8 cellular contexts compared by ENCODE assay signal in genomic region chr4:105708376-105709080, GRCh38. TPM values are rescaled to one million over a fixed set of nuclear protein-coding genes. Genes with fewer than 3 reads are reported as not detected.
DNase-seq lines count a peak whose midpoint lies in the region; ATAC-seq and TF ChIP-seq lines count a peak whose summit lies in the region.

Gene GSTCD (plus strand): TSS chr4:105708784. CDS start chr4:105717614, 8,830 bp downstream.
Gene INTS12 (minus strand): TSS chr4:105708689. CDS start chr4:105700005, 8,684 bp downstream.

- H3K4me3 Mint-ChIP-seq in effector memory CD8-positive, alpha-beta T cell = peak within 1 kb of the TSS; percentile 94 to 96

- peak within 1 kb of the TSS; percentile 94 to 97 for H3K27ac Mint-ChIP-seq in effector memory CD8-positive, alpha-beta T cell

- H3K36me3 Mint-ChIP-seq in effector memory CD8-positive, alpha-beta T cell (ENCODE audit: insufficient read depth) = peaks cover 6% of the 10 kb centered on the region

- ATAC-seq in effector memory CD8-positive, alpha-beta T cell (replicated peaks) = peak; percentile 92

- no peaks in the 10 kb centered on the region for H3K27me3 Mint-ChIP-seq in effector memory CD8-positive, alpha-beta T cell

- peaks cover 19 to 28% of the 10 kb centered on the region in 2 donors for H3K4me1 Mint-ChIP-seq in effector memory CD8-positive, alpha-beta T cell (ENCODE audit: low read depth in 2 of 2)

- DNase-seq in CMK (ENCODE audit: low read depth) (peak; percentile 71), GM20000 (ENCODE audit: low spot score) (peak; percentile 81), HT-29 (ENCODE audit: low spot score) (peak; percentile 93), NOMO-1 (lab: John Stamatoyannopoulos, UW; ENCODE audit: unreplicated experiment in 2 of 2) (peak; percentile 72 to 88), medulla oblongata (ENCODE audit: extremely low spot score) (peak; percentile 95)
- DNase-seq in activated CD8-positive, alpha-beta memory T cell treated with anti-CD3 and anti-CD28 coated beads for 4 hours (ENCODE audit: low read depth in 2 of 2) = peak; percentile 74 to 81
- DNase-seq in effector memory CD8-positive, alpha-beta T cell = peak; percentile 83 to 89 (median 84)
- DNase-seq in stimulated activated CD8-positive, alpha-beta memory T cell treated with anti-CD3 and anti-CD28 coated beads, Interleukin-12 subunit alpha, Interleukin-12 subunit beta, amount 100 ng/mL, for 1 hour (ENCODE audit: low read depth) = peak; percentile 83

- TF ChIP-seq CTCF in GM20000 (IDR thresholded peaks at IDR 0.05; ENCODE audit: extremely low read depth, missing control alignments) = no peak

- H3K9me3 Mint-ChIP-seq in effector memory CD8-positive, alpha-beta T cell = no peaks in the 10 kb centered on the region

RNA-seq across cellular contexts. Expression of gene GSTCD, which starts in this region (rescaled TPM):
- total RNA-seq in HT-29 (2014; rRNA removed; shearing (Covaris generic)) = 12.0 and 25.4 TPM in 2 replicates

RNA-seq across cellular contexts. Expression of gene INTS12, which starts in this region (rescaled TPM):
- total RNA-seq in HT-29 (2014; rRNA removed; shearing (Covaris generic)) = 8.2 and 11.8 TPM in 2 replicates

Comparison
In these comparisons a context has a peak if more than half of its experiments do, and no peak if none do; other contexts are left out.
1. Peak in every context shown above with its lines: DNase-seq and ATAC-seq.